ENCODE assay signal across 26 cellular contexts in the genomic region with DNA sequence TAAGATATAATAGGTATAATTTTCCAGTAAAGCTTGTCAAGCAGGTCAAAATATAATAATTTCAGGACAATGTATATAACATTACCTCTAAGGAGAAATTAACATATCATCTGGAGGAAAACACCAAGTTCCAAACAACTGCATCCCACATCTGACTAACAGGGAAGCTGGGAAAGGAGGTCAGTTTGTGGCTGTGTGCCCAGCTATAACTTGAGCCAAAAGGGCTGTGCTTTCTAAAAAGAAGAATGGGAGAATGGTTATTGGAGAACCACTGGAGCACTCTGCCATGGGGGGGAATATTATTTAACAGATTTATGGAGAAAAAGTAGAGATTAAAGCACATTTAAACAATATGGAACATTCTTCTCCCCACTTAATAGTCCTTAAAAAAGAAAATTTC.
"Had no signal": no experiment of that assay in that cellular context is flagged by ENCODE, and none has a peak within 500 bp of the region (broad histone marks: within the 10 kb centered on the region; RNA-seq: fewer than 3 reads in every experiment).

No MANE protein-coding gene starts in this region.

- H3K4me1 Mint-ChIP-seq: activated CD4-positive, alpha-beta T cell treated with anti-CD3 and anti-CD28 coated beads for 36 hours; activated CD4-positive, alpha-beta T cell treated with anti-CD3 and anti-CD28 coated beads, Interleukin-2, amount 10 ng/mL, durations not matched to agents 24 days and 14 days; activated naive CD4-positive, alpha-beta T cell treated with anti-CD3 and anti-CD28 coated beads, Interleukin-2, amount 10 ng/mL, durations not matched to agents 7 days and 5 days; activated naive CD8-positive, alpha-beta T cell treated with anti-CD3 and anti-CD28 coated beads, Interleukin-2, amount 10 ng/mL, durations not matched to agents 7 days and 5 days had no signal

- DNase-seq: activated CD4-positive, alpha-beta memory T cell treated with anti-CD3 and anti-CD28 coated beads for 36 hours; activated CD4-positive, alpha-beta T cell treated with anti-CD3 and anti-CD28 coated beads for 36 hours; activated CD4-positive, alpha-beta T cell treated with anti-CD3 and anti-CD28 coated beads, Interleukin-2, amount 10 ng/mL, durations not matched to agents 24 days and 14 days; activated CD4-positive, CD25-positive, alpha-beta regulatory T cell; activated CD4-positive, CD25-positive, alpha-beta regulatory T cell treated with anti-CD3 and anti-CD28 coated beads, Interleukin-2, amount 50 U/mL, for 72 hours; activated CD8-positive, alpha-beta memory T cell treated with anti-CD3 and anti-CD28 coated beads, Interleukin-2, amount 50 U/mL, for 48 hours; activated gamma-delta T cell; activated naive CD4-positive, alpha-beta T cell; activated naive CD4-positive, alpha-beta T cell treated with anti-CD3 and anti-CD28 coated beads, Interleukin-2, amount 10 ng/mL, durations not matched to agents 7 days and 5 days; activated naive CD8-positive, alpha-beta T cell treated with anti-CD3 and anti-CD28 coated beads, Interleukin-2, amount 10 ng/mL, durations not matched to agents 7 days and 5 days; activated T-cell treated with anti-CD3 and anti-CD28 coated beads for 4 hours; activated T-cell treated with anti-CD3 and anti-CD28 coated beads, Interleukin-2, amount 50 U/mL, for 24 hours; activated T-cell treated with anti-CD3 and anti-CD28 coated beads, Interleukin-2, amount 50 U/mL, for 72 hours; body of pancreas; caudate nucleus; cortex of kidney; dermis blood vessel endothelial cell; effector CD4-positive, alpha-beta T cell; effector memory CD8-positive, alpha-beta T cell; erythroblast; foreskin fibroblast; head of caudate nucleus; T-helper 2 cell had no signal

- H3K36me3 ChIP-seq: ascending aorta, esophagus muscularis mucosa had no signal

- H3K9me3 ChIP-seq: ascending aorta, body of pancreas, esophagus muscularis mucosa had no signal

- H3K27ac Mint-ChIP-seq: activated CD4-positive, alpha-beta memory T cell treated with anti-CD3 and anti-CD28 coated beads for 36 hours; activated CD4-positive, alpha-beta T cell treated with anti-CD3 and anti-CD28 coated beads for 36 hours; activated CD4-positive, alpha-beta T cell treated with anti-CD3 and anti-CD28 coated beads, Interleukin-2, amount 10 ng/mL, durations not matched to agents 24 days and 14 days; activated naive CD4-positive, alpha-beta T cell treated with anti-CD3 and anti-CD28 coated beads, Interleukin-2, amount 10 ng/mL, durations not matched to agents 7 days and 5 days; activated naive CD4-positive, alpha-beta T cell treated with anti-CD3 and anti-CD28 coated beads, Interleukin-2, amount 50 U/mL, for 72 hours; activated naive CD8-positive, alpha-beta T cell treated with anti-CD3 and anti-CD28 coated beads, Interleukin-2, amount 10 ng/mL, durations not matched to agents 7 days and 5 days; activated T-cell treated with anti-CD3 and anti-CD28 coated beads, Interleukin-2, amount 50 U/mL, for 24 hours; activated T-cell treated with anti-CD3 and anti-CD28 coated beads, Interleukin-2, amount 50 U/mL, for 72 hours; effector memory CD8-positive, alpha-beta T cell had no signal

- H3K4me3 ChIP-seq: ascending aorta, body of pancreas, esophagus muscularis mucosa had no signal

- H3K27me3 ChIP-seq: ascending aorta, body of pancreas, esophagus muscularis mucosa had no signal

- H3K27ac ChIP-seq: ascending aorta, body of pancreas, esophagus muscularis mucosa had no signal

- H3K9me3 Mint-ChIP-seq: activated CD4-positive, alpha-beta memory T cell treated with anti-CD3 and anti-CD28 coated beads for 36 hours; activated CD4-positive, alpha-beta T cell treated with anti-CD3 and anti-CD28 coated beads, Interleukin-2, amount 10 ng/mL, durations not matched to agents 24 days and 14 days; activated naive CD4-positive, alpha-beta T cell treated with anti-CD3 and anti-CD28 coated beads, Interleukin-2, amount 10 ng/mL, durations not matched to agents 7 days and 5 days; activated naive CD4-positive, alpha-beta T cell treated with anti-CD3 and anti-CD28 coated beads, Interleukin-2, amount 50 U/mL, for 72 hours; activated naive CD8-positive, alpha-beta T cell treated with anti-CD3 and anti-CD28 coated beads, Interleukin-2, amount 10 ng/mL, durations not matched to agents 7 days and 5 days; activated T-cell treated with anti-CD3 and anti-CD28 coated beads, Interleukin-2, amount 50 U/mL, for 24 hours; activated T-cell treated with anti-CD3 and anti-CD28 coated beads, Interleukin-2, amount 50 U/mL, for 72 hours; effector memory CD8-positive, alpha-beta T cell had no signal

- H3K4me1 ChIP-seq: ascending aorta, body of pancreas, esophagus muscularis mucosa had no signal

- H3K4me3 Mint-ChIP-seq: activated CD4-positive, alpha-beta memory T cell treated with anti-CD3 and anti-CD28 coated beads for 36 hours; activated CD4-positive, alpha-beta T cell treated with anti-CD3 and anti-CD28 coated beads for 36 hours; activated CD4-positive, alpha-beta T cell treated with anti-CD3 and anti-CD28 coated beads, Interleukin-2, amount 10 ng/mL, durations not matched to agents 24 days and 14 days; activated naive CD4-positive, alpha-beta T cell treated with anti-CD3 and anti-CD28 coated beads, Interleukin-2, amount 10 ng/mL, durations not matched to agents 7 days and 5 days; activated naive CD8-positive, alpha-beta T cell treated with anti-CD3 and anti-CD28 coated beads, Interleukin-2, amount 10 ng/mL, durations not matched to agents 7 days and 5 days; activated T-cell treated with anti-CD3 and anti-CD28 coated beads, Interleukin-2, amount 50 U/mL, for 24 hours; activated T-cell treated with anti-CD3 and anti-CD28 coated beads, Interleukin-2, amount 50 U/mL, for 72 hours; effector memory CD8-positive, alpha-beta T cell had no signal

- H3K36me3 Mint-ChIP-seq: activated CD4-positive, alpha-beta memory T cell treated with anti-CD3 and anti-CD28 coated beads for 36 hours; activated naive CD4-positive, alpha-beta T cell treated with anti-CD3 and anti-CD28 coated beads, Interleukin-2, amount 10 ng/mL, durations not matched to agents 7 days and 5 days; activated naive CD4-positive, alpha-beta T cell treated with anti-CD3 and anti-CD28 coated beads, Interleukin-2, amount 50 U/mL, for 72 hours; activated naive CD8-positive, alpha-beta T cell treated with anti-CD3 and anti-CD28 coated beads, Interleukin-2, amount 10 ng/mL, durations not matched to agents 7 days and 5 days had no signal

- H3K27me3 Mint-ChIP-seq: activated CD4-positive, alpha-beta T cell treated with anti-CD3 and anti-CD28 coated beads for 36 hours; activated CD4-positive, alpha-beta T cell treated with anti-CD3 and anti-CD28 coated beads, Interleukin-2, amount 10 ng/mL, durations not matched to agents 24 days and 14 days; activated naive CD4-positive, alpha-beta T cell treated with anti-CD3 and anti-CD28 coated beads, Interleukin-2, amount 10 ng/mL, durations not matched to agents 7 days and 5 days; activated naive CD8-positive, alpha-beta T cell treated with anti-CD3 and anti-CD28 coated beads, Interleukin-2, amount 10 ng/mL, durations not matched to agents 7 days and 5 days; activated T-cell treated with anti-CD3 and anti-CD28 coated beads, Interleukin-2, amount 50 U/mL, for 24 hours; effector memory CD8-positive, alpha-beta T cell had no signal

- ATAC-seq: activated CD4-positive, alpha-beta T cell treated with anti-CD3 and anti-CD28 coated beads for 36 hours; activated naive CD4-positive, alpha-beta T cell treated with anti-CD3 and anti-CD28 coated beads, Interleukin-2, amount 50 U/mL, for 72 hours; activated T-cell treated with anti-CD3 and anti-CD28 coated beads, Interleukin-2, amount 50 U/mL, for 72 hours; body of pancreas; effector memory CD8-positive, alpha-beta T cell had no signal
